25 cellular contexts compared by ENCODE assay signal in genomic region chr11:70762810-70763209, GRCh38.
"Had no signal": no experiment of that assay in that cellular context is flagged by ENCODE, and none has a peak within 500 bp of the region (broad histone marks: within the 10 kb centered on the region; RNA-seq: fewer than 3 reads in every experiment).

No MANE protein-coding gene starts in this region.

- H3K4me3 ChIP-seq: ascending aorta, body of pancreas, K562 had no signal

- H3K9me3 ChIP-seq: ascending aorta, body of pancreas had no signal

- H3K4me1 ChIP-seq: ascending aorta, body of pancreas had no signal

- H3K27me3 Mint-ChIP-seq: activated CD4-positive, alpha-beta T cell treated with anti-CD3 and anti-CD28 coated beads, Interleukin-2, amount 10 ng/mL, durations not matched to agents 24 days and 14 days; activated CD8-positive, alpha-beta memory T cell treated with anti-CD3 and anti-CD28 coated beads, Interleukin-2, amount 10 ng/mL, durations not matched to agents 7 days and 5 days; activated naive CD8-positive, alpha-beta T cell treated with anti-CD3 and anti-CD28 coated beads, Interleukin-2, amount 50 U/mL, for 24 hours had no signal

- ATAC-seq: activated CD8-positive, alpha-beta memory T cell treated with anti-CD3 and anti-CD28 coated beads, Interleukin-2, amount 10 ng/mL, durations not matched to agents 7 days and 5 days; activated naive CD4-positive, alpha-beta T cell treated with anti-CD3 and anti-CD28 coated beads, Interleukin-2, amount 50 U/mL, for 72 hours; activated naive CD8-positive, alpha-beta T cell treated with anti-CD3 and anti-CD28 coated beads, Interleukin-2, amount 50 U/mL, for 24 hours; activated T-cell treated with anti-CD3 and anti-CD28 coated beads, Interleukin-2, amount 50 U/mL, for 4 hours; body of pancreas; K562 had no signal

- H3K27ac Mint-ChIP-seq: activated B cell treated with CpG ODN at 0.5 μM for 24 hours; activated CD4-positive, alpha-beta T cell treated with anti-CD3 and anti-CD28 coated beads, Interleukin-2, amount 10 ng/mL, durations not matched to agents 24 days and 14 days; activated CD8-positive, alpha-beta memory T cell treated with anti-CD3 and anti-CD28 coated beads, Interleukin-2, amount 10 ng/mL, durations not matched to agents 7 days and 5 days; activated naive CD4-positive, alpha-beta T cell treated with anti-CD3 and anti-CD28 coated beads, Interleukin-2, amount 50 U/mL, for 72 hours; activated naive CD8-positive, alpha-beta T cell treated with anti-CD3 and anti-CD28 coated beads, Interleukin-2, amount 50 U/mL, for 24 hours; T-helper 1 cell treated with Interleukin-12 subunit alpha and Interleukin-12 subunit beta and Interleukin-4 antibody, amounts not matched to agents 30 μg/mL and 1 μg/mL, for 36 hours had no signal

- H3K36me3 Mint-ChIP-seq: activated CD8-positive, alpha-beta memory T cell treated with anti-CD3 and anti-CD28 coated beads, Interleukin-2, amount 10 ng/mL, durations not matched to agents 7 days and 5 days had no signal

- DNase-seq: activated B cell treated with CpG ODN at 0.5 μM for 24 hours; activated CD4-positive, alpha-beta T cell treated with anti-CD3 and anti-CD28 coated beads for 1 hour; activated CD4-positive, alpha-beta T cell treated with anti-CD3 and anti-CD28 coated beads, Interleukin-2, amount 10 ng/mL, durations not matched to agents 24 days and 14 days; activated CD4-positive, alpha-beta T cell treated with anti-CD3 and anti-CD28 coated beads, Interleukin-2, amount 50 U/mL, for 48 hours; activated CD8-positive, alpha-beta memory T cell treated with anti-CD3 and anti-CD28 coated beads, Interleukin-2, amount 10 ng/mL, durations not matched to agents 7 days and 5 days; activated effector memory CD4-positive, alpha-beta T cell treated with anti-CD3 and anti-CD28 coated beads, Interleukin-2, amount 50 U/mL, for 16 hours; activated naive CD4-positive, alpha-beta T cell treated with Interleukin-2 at 50 U/mL for 16 hours; activated naive CD8-positive, alpha-beta T cell treated with anti-CD3 and anti-CD28 coated beads, Interleukin-2, amount 50 U/mL, for 24 hours; activated T-cell treated with anti-CD3 and anti-CD28 coated beads, Interleukin-2, amount 50 U/mL, for 4 hours; amniotic stem cell; body of pancreas; Karpas-422; NCI-H1105 treated with DMSO at 0.1 percent for 48 hours; NCI-H146; NCI-H187 treated with DMSO at 0.1 percent for 48 hours; NCI-H2107; NCI-H2171 treated with DMSO at 0.1 percent for 48 hours; NCI-H510A treated with DMSO at 0.1 percent for 48 hours; NCI-H69; PC-3 had no signal

- H3K27me3 ChIP-seq: ascending aorta, body of pancreas had no signal

- H3K36me3 ChIP-seq: ascending aorta had no signal

- H3K4me3 Mint-ChIP-seq: activated B cell treated with CpG ODN at 0.5 μM for 24 hours; activated CD4-positive, alpha-beta T cell treated with anti-CD3 and anti-CD28 coated beads, Interleukin-2, amount 10 ng/mL, durations not matched to agents 24 days and 14 days; activated CD8-positive, alpha-beta memory T cell treated with anti-CD3 and anti-CD28 coated beads, Interleukin-2, amount 10 ng/mL, durations not matched to agents 7 days and 5 days; activated naive CD8-positive, alpha-beta T cell treated with anti-CD3 and anti-CD28 coated beads, Interleukin-2, amount 50 U/mL, for 24 hours; activated T-cell treated with anti-CD3 and anti-CD28 coated beads, Interleukin-2, amount 50 U/mL, for 4 hours; central memory CD8-positive, alpha-beta T cell; T-helper 1 cell treated with Interleukin-12 subunit alpha and Interleukin-12 subunit beta and Interleukin-4 antibody, amounts not matched to agents 30 μg/mL and 1 μg/mL, for 36 hours had no signal

- H3K4me1 Mint-ChIP-seq: activated B cell treated with CpG ODN at 0.5 μM for 24 hours; activated CD4-positive, alpha-beta T cell treated with anti-CD3 and anti-CD28 coated beads, Interleukin-2, amount 10 ng/mL, durations not matched to agents 24 days and 14 days; activated CD8-positive, alpha-beta memory T cell treated with anti-CD3 and anti-CD28 coated beads, Interleukin-2, amount 10 ng/mL, durations not matched to agents 7 days and 5 days; activated naive CD8-positive, alpha-beta T cell treated with anti-CD3 and anti-CD28 coated beads, Interleukin-2, amount 50 U/mL, for 24 hours; central memory CD8-positive, alpha-beta T cell had no signal

- H3K9me3 Mint-ChIP-seq: activated naive CD8-positive, alpha-beta T cell treated with anti-CD3 and anti-CD28 coated beads, Interleukin-2, amount 50 U/mL, for 24 hours; central memory CD8-positive, alpha-beta T cell had no signal

- H3K27ac ChIP-seq: ascending aorta, body of pancreas had no signal
